In genomic region chr15:66865622-66866611, GRCh38 we compare ENCODE assay signal across 7 cellular contexts.
DNase-seq lines count a peak whose midpoint lies in the region; ATAC-seq lines count a peak whose summit lies in the region.

No MANE protein-coding gene starts in this region.

- POLR2A ChIA-PET in activated CD4-positive, alpha-beta memory T cell treated with anti-CD3 and anti-CD28 coated beads, Interleukin-2, amount 10 ng/mL, durations not matched to agents 7 days and 5 days (lab: Charles Lee): no interaction called here

- intact Hi-C loops in sciatic nerve (cut with DNase I): no loop called here

- H3K27ac Mint-ChIP-seq in activated CD4-positive, alpha-beta memory T cell treated with anti-CD3 and anti-CD28 coated beads, Interleukin-2, amount 10 ng/mL, durations not matched to agents 7 days and 5 days: no peak overlapping the region

- DNase-seq in activated CD4-positive, alpha-beta memory T cell treated with anti-CD3 and anti-CD28 coated beads, Interleukin-2, amount 10 ng/mL, durations not matched to agents 7 days and 5 days: peak; percentile 7
- DNase-seq in sciatic nerve (ENCODE audit: low spot score) (peak; percentile 62), iPS-NIHi11 (ENCODE audit: low spot score) (no peak), NCI-H345 treated with DMSO at 0.1 percent for 48 hours (lab: John Stamatoyannopoulos, UW; ENCODE audit: unreplicated experiment) (no peak)
- DNase-seq in stimulated activated naive CD4-positive, alpha-beta T cell treated with Interleukin-2 at 50 U/mL for 16 hours (lab: John Stamatoyannopoulos, UW): no peak

- peaks cover 12% of the 10 kb centered on the region for H3K4me1 Mint-ChIP-seq in activated CD4-positive, alpha-beta memory T cell treated with anti-CD3 and anti-CD28 coated beads, Interleukin-2, amount 10 ng/mL, durations not matched to agents 7 days and 5 days

- no peak overlapping the region for H3K4me3 Mint-ChIP-seq in activated CD4-positive, alpha-beta memory T cell treated with anti-CD3 and anti-CD28 coated beads, Interleukin-2, amount 10 ng/mL, durations not matched to agents 7 days and 5 days

- no peaks in the 10 kb centered on the region for H3K9me3 Mint-ChIP-seq in activated CD4-positive, alpha-beta memory T cell treated with anti-CD3 and anti-CD28 coated beads, Interleukin-2, amount 10 ng/mL, durations not matched to agents 7 days and 5 days

- no peaks in the 10 kb centered on the region for H3K36me3 Mint-ChIP-seq in activated CD4-positive, alpha-beta memory T cell treated with anti-CD3 and anti-CD28 coated beads, Interleukin-2, amount 10 ng/mL, durations not matched to agents 7 days and 5 days (ENCODE audit: low read depth)

- ATAC-seq in GM19372 (IDR thresholded peaks at IDR 0.05; ENCODE audit: low read depth, unreplicated experiment) (peak; percentile 62), HG03139 (IDR thresholded peaks at IDR 0.05; ENCODE audit: unreplicated experiment) (peak; percentile 93), sciatic nerve (peak; percentile 63)

- H3K27me3 Mint-ChIP-seq in activated CD4-positive, alpha-beta memory T cell treated with anti-CD3 and anti-CD28 coated beads, Interleukin-2, amount 10 ng/mL, durations not matched to agents 7 days and 5 days: peaks cover 25% of the 10 kb centered on the region

- CTCF ChIA-PET in activated CD4-positive, alpha-beta memory T cell treated with anti-CD3 and anti-CD28 coated beads, Interleukin-2, amount 10 ng/mL, durations not matched to agents 7 days and 5 days (lab: Charles Lee): interaction anchor here (1.0 to 6.4 kb wide), 2 partner anchors 14 to 56 kb away, joined by 3 to 41 read pairs; no protein-coding TSS in a partner anchor

Comparison
In these comparisons a context has a peak if more than half of its experiments do, and no peak if none do; other contexts are left out.
1. DNase-seq: peak in activated CD4-positive, alpha-beta memory T cell treated with anti-CD3 and anti-CD28 coated beads, Interleukin-2, amount 10 ng/mL, durations not matched to agents 7 days and 5 days (single experiment) and sciatic nerve (single experiment); none in stimulated activated naive CD4-positive, alpha-beta T cell treated with Interleukin-2 at 50 U/mL for 16 hours (single experiment), iPS-NIHi11 (single experiment) and NCI-H345 treated with DMSO at 0.1 percent for 48 hours (single experiment).
2. Peak in every context shown above with its lines, with median percentiles within 50 percentile points of each other: ATAC-seq.